8 cellular contexts compared by ENCODE assay signal in the genomic region with DNA sequence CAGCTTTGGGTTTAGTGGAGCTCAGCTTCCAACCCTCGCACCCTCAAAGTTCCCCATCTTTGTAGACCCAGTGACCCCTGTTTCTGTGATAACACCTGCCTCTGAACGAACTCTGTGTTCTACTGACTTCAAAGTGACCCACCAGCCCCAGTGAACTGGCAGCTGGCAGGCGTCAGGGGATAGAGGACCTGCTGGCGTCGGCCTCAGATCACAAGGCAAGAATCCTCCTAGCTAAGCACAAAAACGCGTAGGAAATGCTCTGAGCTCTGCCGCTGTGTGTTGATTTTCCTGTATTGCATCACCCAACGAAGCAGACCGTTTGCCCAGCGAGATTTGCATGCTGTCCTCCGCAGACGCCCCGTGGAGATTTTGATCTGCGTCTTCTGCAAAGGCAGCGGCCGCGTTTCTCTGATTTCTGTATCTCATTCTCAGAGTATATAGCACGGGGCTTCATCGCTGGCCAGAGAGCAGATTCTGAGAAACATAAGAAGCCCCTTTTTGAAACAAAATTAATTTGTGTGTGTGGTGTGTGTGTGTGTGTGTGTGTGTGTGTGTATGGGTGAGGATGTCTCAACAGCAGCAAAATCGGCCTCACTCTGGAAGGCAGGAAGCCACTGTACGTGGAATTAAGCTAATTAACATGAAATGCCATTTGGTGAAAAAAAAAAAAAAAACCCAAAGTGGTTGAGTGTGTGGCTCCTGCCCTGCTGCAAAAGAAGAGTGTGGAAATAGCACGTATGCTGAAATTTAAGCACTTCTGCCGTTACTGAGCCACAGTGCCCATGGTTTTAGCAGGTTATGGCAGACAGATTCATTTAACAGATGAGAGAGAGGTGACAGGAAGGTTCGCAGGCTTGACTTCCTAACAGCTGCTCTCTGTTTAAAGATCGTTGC. TPM values are rescaled to one million over a fixed set of nuclear protein-coding genes. Genes with fewer than 3 reads are reported as not detected.
DNase-seq lines count a peak whose midpoint lies in the region; ATAC-seq, FAIRE-seq and TF ChIP-seq lines count a peak whose summit lies in the region.

No MANE protein-coding gene starts in this region.

- TF ChIP-seq CTCF in SU-DHL-6 (IDR thresholded peaks at IDR 0.05; ENCODE audit: insufficient read depth, low read length, poor library complexity, severe bottlenecking) (no peak), brain (conservative IDR thresholded peaks at IDR 0.05) (no peak), kidney epithelial cell (IDR thresholded peaks at IDR 0.05; ENCODE audit: insufficient read depth, low read length, poor library complexity, severe bottlenecking) (no peak), BE2C (IDR thresholded peaks at IDR 0.05; ENCODE audit: low read depth, low read length) (no peak)

- peak overlapping the region; percentile 65 for H3K9ac ChIP-seq in SU-DHL-6 (ENCODE audit: low read length)

- H3K27me3 ChIP-seq in SU-DHL-6 (ENCODE audit: low read length) (no peaks in the 10 kb centered on the region), kidney epithelial cell (ENCODE audit: control insufficient read depth, insufficient read depth, low read length) (no peaks in the 10 kb centered on the region), BE2C (no peaks in the 10 kb centered on the region)

- H3K9me3 ChIP-seq in SU-DHL-6 (ENCODE audit: insufficient read depth, low read length) (no peaks in the 10 kb centered on the region), BE2C (no peaks in the 10 kb centered on the region)

- no peaks in the 10 kb centered on the region for H3K9me2 ChIP-seq in SU-DHL-6 (replicated peaks; ENCODE audit: insufficient read depth, low read length)

- H4K20me1 ChIP-seq in SU-DHL-6 (ENCODE audit: low read depth, low read length) = no peaks in the 10 kb centered on the region

- peak overlapping the region; percentile 100 for H3K27ac ChIP-seq in SU-DHL-6 (ENCODE audit: low read depth, low read length)

- H3K36me3 Mint-ChIP-seq in brain = peaks cover 7% of the 10 kb centered on the region

- FAIRE-seq in GM18507 (lab: Jason Lieb, UNC) = peak; percentile 100

- H3K4me2 ChIP-seq in SU-DHL-6 (ENCODE audit: low read depth, low read length, poor library complexity, severe bottlenecking) = peak overlapping the region; percentile 71

- ATAC-seq in HG02970 (IDR thresholded peaks at IDR 0.05; ENCODE audit: low FRiP score, unreplicated experiment) = peak; percentile 48

- DNase-seq in GM18507 (ENCODE audit: extremely low spot score, insufficient read length, low read depth) = no peak
- DNase-seq in kidney epithelial cell (ENCODE audit: low read depth) = peak; percentile 43
- DNase-seq in stimulated activated CD4-positive, alpha-beta T cell treated with anti-CD3 and anti-CD28 coated beads, Interleukin-2, amount 100 ng/mL, for 24 hours = peak; percentile 75 to 76
- DNase-seq in SW 1271 (lab: John Stamatoyannopoulos, UW) = no peak
- no peak for DNase-seq in BE2C

- peaks cover 45% of the 10 kb centered on the region for H3K79me2 ChIP-seq in SU-DHL-6 (ENCODE audit: insufficient read depth, low read length)

- peaks cover 76% of the 10 kb centered on the region for H3F3A ChIP-seq in SU-DHL-6 (ENCODE audit: insufficient read depth)

- H3K4me3 ChIP-seq in SU-DHL-6 (ENCODE audit: insufficient read depth, low read length, poor library complexity, severe bottlenecking) (no peak overlapping the region), kidney epithelial cell (ENCODE audit: low read depth, low read length) (no peak overlapping the region), BE2C (ENCODE audit: low read depth, low read length) (no peak overlapping the region)

- H3K9me3 Mint-ChIP-seq in brain = peaks cover 27 to 45% (median 36%) of the 10 kb centered on the region in 5 experiments

- peak overlapping the region in 4 of 5 experiments; percentile 68 to 99 (median 93) for H3K27ac Mint-ChIP-seq in brain

- no peaks in the 10 kb centered on the region for H3K4me1 ChIP-seq in BE2C

- no peak overlapping the region for H2AFZ ChIP-seq in SU-DHL-6 (ENCODE audit: low read depth, low read length, severe bottlenecking)

- H3K36me3 ChIP-seq in SU-DHL-6 (ENCODE audit: low read length) (peaks cover 22% of the 10 kb centered on the region), kidney epithelial cell (ENCODE audit: control insufficient read depth, insufficient read depth, low read length) (no peaks in the 10 kb centered on the region), BE2C (no peaks in the 10 kb centered on the region)

- H3K4me3 Mint-ChIP-seq in brain = peak overlapping the region; percentile 42 to 85 (median 80)

- peaks cover 6% of the 10 kb centered on the region for H3K27me3 Mint-ChIP-seq in brain

- H3K4me1 Mint-ChIP-seq in brain = peaks cover 8% of the 10 kb centered on the region

RNA-seq across cellular contexts. Expression of gene ASMTL, which starts 29.2 kb away (rescaled TPM):
- 32.8 TPM for polyA plus RNA-seq in brain (ENCODE audit: insufficient read depth, low read depth, low replicate concordance)
- total RNA-seq in kidney epithelial cell = 15.9 and 16.3 TPM in 2 replicates
- polyA plus RNA-seq in BE2C (2012; ENCODE audit: insufficient read depth, insufficient read length, low read depth) = 22.0 TPM

RNA-seq across cellular contexts. Expression of gene P2RY8, which starts 55.1 kb away (rescaled TPM):
- 0.34 TPM for polyA plus RNA-seq in brain (ENCODE audit: insufficient read depth, low read depth, low replicate concordance)
- total RNA-seq in kidney epithelial cell = not detected in 2 replicates
- not detected for polyA plus RNA-seq in BE2C (2012; ENCODE audit: insufficient read depth, insufficient read length, low read depth)

Comparison
In these comparisons a context has a peak if more than half of its experiments do, and no peak if none do; other contexts are left out.
1. DNase-seq: peak in kidney epithelial cell (single experiment) and stimulated activated CD4-positive, alpha-beta T cell treated with anti-CD3 and anti-CD28 coated beads, Interleukin-2, amount 100 ng/mL, for 24 hours (2 of 2); none in GM18507 (single experiment), SW 1271 (0 of 2) and BE2C (single experiment).